ENCODE assay signal across 8 cellular contexts in the genomic region with DNA sequence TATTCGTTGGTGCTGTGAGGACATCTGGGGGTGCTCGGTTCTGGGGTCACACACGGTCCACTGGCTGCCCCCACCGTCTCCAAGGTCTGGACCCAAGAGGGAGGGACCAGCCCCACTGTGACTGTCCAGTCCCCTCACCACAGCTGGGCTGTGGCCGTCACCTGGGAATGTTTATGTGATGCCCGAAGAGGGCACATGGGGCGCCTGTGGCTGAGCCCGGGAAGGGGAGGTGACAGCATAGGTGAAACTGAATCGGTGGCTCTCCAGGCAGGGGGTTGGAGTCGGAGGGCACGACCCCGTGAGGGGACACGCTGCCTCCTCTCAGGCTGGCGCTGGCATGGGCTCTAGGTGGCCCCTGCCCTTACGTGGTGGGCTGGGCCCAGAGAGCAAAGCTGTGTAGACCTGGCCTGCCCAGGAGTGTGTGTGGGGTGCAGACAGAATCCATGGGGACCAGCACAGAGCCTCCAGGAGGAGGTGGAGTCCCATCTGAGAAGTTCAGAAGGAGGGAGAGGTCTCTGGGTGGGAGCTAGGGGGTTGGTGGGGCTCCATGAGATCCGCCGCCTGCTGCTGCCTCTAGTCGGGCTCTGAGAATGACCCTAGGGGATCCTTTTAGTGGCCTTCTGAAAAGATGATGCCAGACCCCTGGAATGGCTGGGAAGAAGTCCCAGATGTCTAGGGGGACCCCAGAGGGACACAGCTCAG. TPM values are rescaled to one million over a fixed set of nuclear protein-coding genes. Genes with fewer than 3 reads are reported as not detected.
DNase-seq lines count a peak whose midpoint lies in the region; ATAC-seq, FAIRE-seq and TF ChIP-seq lines count a peak whose summit lies in the region.

No MANE protein-coding gene starts in this region.

- no peak for DNase-seq in AG04450 (ENCODE audit: low read depth, low spot score)
- DNase-seq in PC-9, result peak in 1 of 2 experiments; percentile 37
- no peak for DNase-seq in H1 (ENCODE audit: low read depth in 1 of 2, low spot score in 2 of 2)
- no peak for DNase-seq in natural killer cell treated with Interleukin-12 subunit alpha and Interleukin-12 subunit beta and Interleukin-15 and Interleukin-18, amount 100 ng/mL, for 72 hours (ENCODE audit: low spot score)
- DNase-seq in NCI-H748 (lab: John Stamatoyannopoulos, UW; ENCODE audit: unreplicated experiment), result no peak
- DNase-seq in NCI-H1436 (lab: John Stamatoyannopoulos, UW), result no peak
- DNase-seq in activated CD8-positive, alpha-beta memory T cell treated with anti-CD3 and anti-CD28 coated beads, Interleukin-2, amount 10 ng/mL, durations not matched to agents 7 days and 5 days, result no peak
- DNase-seq in NCI-H510A treated with DMSO at 0.1 percent for 48 hours (lab: John Stamatoyannopoulos, UW), result no peak

- no peak overlapping the region for H2BK5ac ChIP-seq in H1 (ENCODE audit: low read depth, low read length)

- TF ChIP-seq POLR2A in H1 (IDR thresholded peaks at IDR 0.05; ENCODE audit: control extremely low read depth in 1 of 2, low read depth in 2 of 2, low read length in 2 of 2), result no peak

- H2BK12ac ChIP-seq in H1 (ENCODE audit: low read depth, low read length), result no peak overlapping the region

- peaks cover 8 to 11% of the 10 kb centered on the region in 2 donors for H3K4me1 Mint-ChIP-seq in natural killer cell treated with Interleukin-12 subunit alpha and Interleukin-12 subunit beta and Interleukin-15 and Interleukin-18, amount 100 ng/mL, for 72 hours (ENCODE audit: low read depth in 2 of 2)
- peaks cover 9% of the 10 kb centered on the region for H3K4me1 Mint-ChIP-seq in activated CD8-positive, alpha-beta memory T cell treated with anti-CD3 and anti-CD28 coated beads, Interleukin-2, amount 10 ng/mL, durations not matched to agents 7 days and 5 days

- H4K91ac ChIP-seq in H1 (replicated peaks; ENCODE audit: insufficient read length, low read length), result peak overlapping the region; percentile 40

- H2AFZ ChIP-seq in PC-9 (no peak overlapping the region), H1 (ENCODE audit: low read length) (no peak overlapping the region)

- H3K36me3 ChIP-seq in PC-9 (ENCODE audit: low read depth) (no peaks in the 10 kb centered on the region), H1 (ENCODE audit: control insufficient read depth in 2 of 4, insufficient read depth in 4 of 4, low read length in 3 of 4) (no peaks in the 10 kb centered on the region)

- H3K18ac ChIP-seq in H1 (ENCODE audit: extremely low read depth, low read length), result no peak overlapping the region

- H3K23ac ChIP-seq in H1 (ENCODE audit: insufficient read length), result no peak overlapping the region

- peak overlapping the region; percentile 75; the same call in 1 of the 2 replicates for H2AK5ac ChIP-seq in H1 (ENCODE audit: low read depth, low read length)

- H3K79me2 ChIP-seq in PC-9 (ENCODE audit: low read depth) (no peaks in the 10 kb centered on the region), H1 (ENCODE audit: control insufficient read depth in 1 of 2, insufficient read depth in 2 of 2, low read length in 2 of 2) (peaks cover 0 to 5% of the 10 kb centered on the region in 2 experiments; a peak in 1 of 4 replicates)

- H3K4me3 ChIP-seq in AG04450 (ENCODE audit: low read depth, low read length) (peak overlapping the region; percentile 68), PC-9 (no peak overlapping the region), H1 (ENCODE audit: extremely low read depth in 1 of 4, insufficient read depth in 2 of 4, low read depth in 3 of 4, low read length in 4 of 4) (peak overlapping the region in 1 of 4 experiments; percentile 83; a peak in 2 of 8 replicates)

- peaks cover 12% of the 10 kb centered on the region for H3K9me3 ChIP-seq in AG04450 (ENCODE audit: control insufficient read depth, insufficient read depth, low read length)
- H3K9me3 ChIP-seq in PC-9 (ENCODE audit: insufficient read depth, low read depth), result peaks cover 6% of the 10 kb centered on the region; the same call in 1 of the 2 replicates
- H3K9me3 ChIP-seq in H1 (ENCODE audit: insufficient read depth in 2 of 2, low read depth in 1 of 2, low read length in 1 of 2), result 0 out of 4 replicates have a peak, but pooled peaks cover 0 to 4% of the 10 kb centered on the region in 2 experiments

- no peak overlapping the region; the same call in 1 of the 2 replicates for H2BK15ac ChIP-seq in H1 (ENCODE audit: low read length)

- TSS peak; percentile 60 for BruUV-seq in PC-9 (replicated peaks; lab: Mats Ljungman, UMichigan)

- no peak overlapping the region for H3K14ac ChIP-seq in H1 (ENCODE audit: insufficient read length)

- peak overlapping the region; percentile 73 for H3K4me2 ChIP-seq in PC-9
- peak overlapping the region in 1 of 2 experiments; percentile 58; a peak in 2 of 4 replicates for H3K4me2 ChIP-seq in H1 (ENCODE audit: insufficient read depth in 1 of 2, low read depth in 2 of 2, low read length in 2 of 2)

- POLR2A ChIA-PET in AG04450 (lab: Yijun Ruan, JAX) (interaction anchor here (0.8 to 1.1 kb wide), 2 partner anchors 10 to 46 kb away, joined by 3 to 17 read pairs; no protein-coding TSS in a partner anchor), PC-9 (lab: Charles Lee; ENCODE audit: unreplicated experiment) (interaction anchor here (1.0 kb wide), 1 partner anchor 20 kb away, joined by 3 read pairs; no protein-coding TSS in a partner anchor), H1 (lab: Charles Lee; ENCODE audit: partially characterized antibody) (interaction anchor here (1.3 to 3.5 kb wide), 5 partner anchors 10 to 53 kb away, joined by 3 to 22 read pairs (median 5); no protein-coding TSS in a partner anchor)

- H3K27ac Mint-ChIP-seq in natural killer cell treated with Interleukin-12 subunit alpha and Interleukin-12 subunit beta and Interleukin-15 and Interleukin-18, amount 100 ng/mL, for 72 hours, result no peak overlapping the region
- no peak overlapping the region for H3K27ac Mint-ChIP-seq in activated CD8-positive, alpha-beta memory T cell treated with anti-CD3 and anti-CD28 coated beads, Interleukin-2, amount 10 ng/mL, durations not matched to agents 7 days and 5 days

- 82% methylated on average over 18 of the region's 18 CpGs; no CpG with 5 or more reads in 1 of the 2 experiments for WGBS in H1 (ENCODE audit: extremely low coverage in 1 of 2, insufficient coverage in 1 of 2, insufficient read length in 1 of 2, insufficient replicate concordance in 2 of 2, low coverage in 1 of 2, low lambda C conversion rate in 2 of 2, missing lambda C conversion rate in 1 of 2), 2 experiments

- H3K23me2 ChIP-seq in H1 (ENCODE audit: low read depth, low read length), result peaks cover 8% of the 10 kb centered on the region; the same call in 1 of the 2 replicates

- H4K8ac ChIP-seq in H1 (ENCODE audit: extremely low read depth, insufficient read depth, low read length), result peak overlapping the region; percentile 65

- TF ChIP-seq RAD21 in H1 (IDR thresholded peaks at IDR 0.05 in 1 of 2, conservative IDR thresholded peaks at IDR 0.05 in 1 of 2; ENCODE audit: low read depth in 2 of 2, low read length in 2 of 2), result no peak

- H3K4me1 ChIP-seq in PC-9 (replicated peaks; ENCODE audit: insufficient read depth) (peaks cover 23% of the 10 kb centered on the region), H1 (replicated peaks in 1 of 4; ENCODE audit: control insufficient read depth in 3 of 4, insufficient read depth in 4 of 4, low read length in 3 of 4) (peaks cover 0 to 10% (median 3%) of the 10 kb centered on the region in 4 experiments; a peak in 4 of 7 replicates)

- H3K9me3 Mint-ChIP-seq in natural killer cell treated with Interleukin-12 subunit alpha and Interleukin-12 subunit beta and Interleukin-15 and Interleukin-18, amount 100 ng/mL, for 72 hours, result no peaks in the 10 kb centered on the region
- H3K9me3 Mint-ChIP-seq in activated CD8-positive, alpha-beta memory T cell treated with anti-CD3 and anti-CD28 coated beads, Interleukin-2, amount 10 ng/mL, durations not matched to agents 7 days and 5 days (ENCODE audit: low read depth), result no peaks in the 10 kb centered on the region

- H3K4me3 Mint-ChIP-seq in natural killer cell treated with Interleukin-12 subunit alpha and Interleukin-12 subunit beta and Interleukin-15 and Interleukin-18, amount 100 ng/mL, for 72 hours, result peak overlapping the region; percentile 65
- H3K4me3 Mint-ChIP-seq in activated CD8-positive, alpha-beta memory T cell treated with anti-CD3 and anti-CD28 coated beads, Interleukin-2, amount 10 ng/mL, durations not matched to agents 7 days and 5 days, result no peak overlapping the region

- H3K9ac ChIP-seq in H1 (replicated peaks in 1 of 4; ENCODE audit: extremely low read depth in 1 of 4, low read depth in 3 of 4, low read length in 3 of 4), result no peak overlapping the region

- no peaks in the 10 kb centered on the region for H3K36me3 Mint-ChIP-seq in natural killer cell treated with Interleukin-12 subunit alpha and Interleukin-12 subunit beta and Interleukin-15 and Interleukin-18, amount 100 ng/mL, for 72 hours
- peaks cover 4% of the 10 kb centered on the region for H3K36me3 Mint-ChIP-seq in activated CD8-positive, alpha-beta memory T cell treated with anti-CD3 and anti-CD28 coated beads, Interleukin-2, amount 10 ng/mL, durations not matched to agents 7 days and 5 days

- FAIRE-seq in H1 (lab: Jason Lieb, UNC), result no peak

- CTCF ChIA-PET in AG04450 (lab: Charles Lee) (no interaction called here), PC-9 (lab: Charles Lee) (interaction anchor here (0.6 kb wide), 1 partner anchor 38 kb away, joined by 5 read pairs; no protein-coding TSS in a partner anchor), H1 (lab: Charles Lee; ENCODE audit: partially characterized antibody) (interaction anchor here (0.8 to 0.9 kb wide), 2 partner anchors 28 to 38 kb away, joined by 3 to 4 read pairs; no protein-coding TSS in a partner anchor)
- CTCF ChIA-PET in activated CD8-positive, alpha-beta memory T cell treated with anti-CD3 and anti-CD28 coated beads, Interleukin-2, amount 10 ng/mL, durations not matched to agents 7 days and 5 days (lab: Charles Lee), result no interaction called here

- no peak overlapping the region for H2BK20ac ChIP-seq in H1 (ENCODE audit: low read length)

- H3K56ac ChIP-seq in H1 (replicated peaks; ENCODE audit: insufficient read length, low read depth, low read length), result no peak overlapping the region

- H3K4ac ChIP-seq in H1 (replicated peaks; ENCODE audit: insufficient read length, low read depth, low read length), result no peak overlapping the region

- H4K20me1 ChIP-seq in PC-9 (ENCODE audit: insufficient read depth) (peaks cover 20% of the 10 kb centered on the region; the same call in 1 of the 2 replicates), H1 (replicated peaks in 1 of 2; ENCODE audit: control insufficient read depth in 1 of 2, insufficient read depth in 2 of 2, low read length in 2 of 2) (peaks cover 6 to 18% of the 10 kb centered on the region in 2 experiments)

- H3K79me1 ChIP-seq in H1 (ENCODE audit: low read depth, low read length), result peaks cover 5% of the 10 kb centered on the region

- ATAC-seq in natural killer cell treated with Interleukin-12 subunit alpha and Interleukin-12 subunit beta and Interleukin-15 and Interleukin-18, amount 100 ng/mL, for 72 hours, result no peak
- no peak for ATAC-seq in activated CD8-positive, alpha-beta memory T cell treated with anti-CD3 and anti-CD28 coated beads, Interleukin-2, amount 10 ng/mL, durations not matched to agents 7 days and 5 days

- H3K9me2 ChIP-seq in PC-9 (ENCODE audit: insufficient read depth), result no peaks in the 10 kb centered on the region

- TF ChIP-seq EP300 in H1 (IDR thresholded peaks at IDR 0.05; ENCODE audit: borderline replicate concordance in 1 of 2, low read depth in 2 of 2, low read length in 2 of 2), result no peak

- H2BK120ac ChIP-seq in H1 (replicated peaks; ENCODE audit: low read depth, low read length), result no peak overlapping the region

- 0 out of 2 replicates have a peak, but pooled peaks cover 4% of the 10 kb centered on the region for H3F3A ChIP-seq in PC-9 (ENCODE audit: insufficient read depth, low read depth)

- H3K27me3 ChIP-seq in AG04450 (ENCODE audit: control insufficient read depth, insufficient read depth, low read length) (no peaks in the 10 kb centered on the region), PC-9 (ENCODE audit: insufficient read depth, low read depth) (no peaks in the 10 kb centered on the region), H1 (replicated peaks in 1 of 4; ENCODE audit: control insufficient read depth in 3 of 4, extremely low read depth in 1 of 4, insufficient read depth in 3 of 4, low read length in 3 of 4) (no peaks in the 10 kb centered on the region; a peak in 1 of 7 replicates)

- H4K5ac ChIP-seq in H1 (ENCODE audit: insufficient read length, low read depth, low read length), result no peak overlapping the region

- no peak for TF ChIP-seq CTCF in AG04450 (IDR thresholded peaks at IDR 0.05; ENCODE audit: low read depth, low read length)
- TF ChIP-seq CTCF in PC-9 (conservative IDR thresholded peaks at IDR 0.05), result no peak
- TF ChIP-seq CTCF in H1 (IDR thresholded peaks at IDR 0.05; ENCODE audit: control extremely low read depth in 1 of 3, insufficient read depth in 1 of 3, low read depth in 1 of 3, low read length in 3 of 3), result no peak

- intact Hi-C loops in PC-9 (cut with micrococcal nuclease; ENCODE audit: unreplicated experiment), result loop anchor here (5.0 kb wide), 3 partner anchors 37 to 322 kb away; a partner anchor contains a TSS

- H3K27me3 Mint-ChIP-seq in natural killer cell treated with Interleukin-12 subunit alpha and Interleukin-12 subunit beta and Interleukin-15 and Interleukin-18, amount 100 ng/mL, for 72 hours, result peaks cover 11 to 18% of the 10 kb centered on the region in 2 donors
- peaks cover 38% of the 10 kb centered on the region for H3K27me3 Mint-ChIP-seq in activated CD8-positive, alpha-beta memory T cell treated with anti-CD3 and anti-CD28 coated beads, Interleukin-2, amount 10 ng/mL, durations not matched to agents 7 days and 5 days

- no peak overlapping the region for H3K27ac ChIP-seq in AG04450 (ENCODE audit: low read depth, low read length)
- no peak overlapping the region for H3K27ac ChIP-seq in PC-9
- H3K27ac ChIP-seq in H1 (ENCODE audit: low read depth, low read length), result no peak overlapping the region

RNA-seq across cellular contexts. Expression of a gene that starts 1.8 kb away (rescaled TPM):
- polyA plus RNA-seq in AG04450 (2011; rRNA removed), result 18.6 and 28.0 TPM in 2 replicates
- polyA minus RNA-seq in AG04450 (2011; rRNA and poly(A)+ RNA removed), result 18.2 and 19.4 TPM in 2 replicates
- total RNA-seq in PC-9 (2021), result 72.8 and 107 TPM in 2 replicates
- total RNA-seq in H1 (2021; fragmentation: NEBNext Ultra II Directional; extraction: Animal tissue kit (Norgen Biotek cat#: 25700)), result 33.7 and 34.7 TPM in 2 replicates
- polyA plus RNA-seq in H1 (2011; rRNA removed), result 37.6 and 47.9 TPM in 2 replicates
- polyA plus RNA-seq in H1 (2011; cell fraction: cytosol; rRNA removed), result 33.5 TPM
- polyA plus RNA-seq in H1 (2011; cell fraction: nucleus; rRNA removed), result 50.2 TPM
- polyA plus RNA-seq in H1 (2012, experiment 1 of 2), result 18.3 to 27.4 TPM (median 25.2 TPM) in 4 replicates
- 30.5 TPM for polyA plus RNA-seq in H1 (2012, experiment 2 of 2)
- 25.1 TPM for polyA plus RNA-seq in H1 (2013, experiment 1 of 2)
- polyA plus RNA-seq in H1 (2013, experiment 2 of 2), result 24.1 TPM
- polyA minus RNA-seq in H1 (2011; rRNA and poly(A)+ RNA removed), result 14.2 and 14.4 TPM in 2 replicates
- polyA minus RNA-seq in H1 (2011; cell fraction: cytosol; rRNA and poly(A)+ RNA removed), result 13.2 TPM
- 12.3 TPM for polyA minus RNA-seq in H1 (2011; cell fraction: nucleus; rRNA and poly(A)+ RNA removed)
- total RNA-seq in natural killer cell treated with Interleukin-12 subunit alpha and Interleukin-12 subunit beta and Interleukin-15 and Interleukin-18, amount 100 ng/mL, for 72 hours, result 1 to 10 TPM; 1.0 to 2.2 TPM
- not detected for total RNA-seq in activated CD8-positive, alpha-beta memory T cell treated with anti-CD3 and anti-CD28 coated beads, Interleukin-2, amount 10 ng/mL, durations not matched to agents 7 days and 5 days

RNA-seq across cellular contexts. Expression of a gene that starts 51.9 kb away (rescaled TPM):
- polyA plus RNA-seq in AG04450 (2011; rRNA removed) (216 and 302 TPM in 2 replicates), H1 (2011; rRNA removed) (546 and 743 TPM in 2 replicates)
- 247 and 292 TPM in 2 replicates for polyA minus RNA-seq in AG04450 (2011; rRNA and poly(A)+ RNA removed)
- total RNA-seq in PC-9 (2021), result 201 and 268 TPM in 2 replicates
- total RNA-seq in H1 (2021; fragmentation: NEBNext Ultra II Directional; extraction: Animal tissue kit (Norgen Biotek cat#: 25700)), result 159 and 162 TPM in 2 replicates
- 422 TPM for polyA plus RNA-seq in H1 (2011; cell fraction: cytosol; rRNA removed)
- polyA plus RNA-seq in H1 (2011; cell fraction: nucleus; rRNA removed), result 1,385 TPM
- 179 to 242 TPM (median 225 TPM) in 4 replicates for polyA plus RNA-seq in H1 (2012, experiment 1 of 2)
- 236 TPM for polyA plus RNA-seq in H1 (2012, experiment 2 of 2)
- polyA plus RNA-seq in H1 (2013, experiment 1 of 2), result 117 TPM
- 108 TPM for polyA plus RNA-seq in H1 (2013, experiment 2 of 2)
- polyA minus RNA-seq in H1 (2011; rRNA and poly(A)+ RNA removed), result 256 and 338 TPM in 2 replicates
- 108 TPM for polyA minus RNA-seq in H1 (2011; cell fraction: cytosol; rRNA and poly(A)+ RNA removed)
- 190 TPM for polyA minus RNA-seq in H1 (2011; cell fraction: nucleus; rRNA and poly(A)+ RNA removed)
- total RNA-seq in natural killer cell treated with Interleukin-12 subunit alpha and Interleukin-12 subunit beta and Interleukin-15 and Interleukin-18, amount 100 ng/mL, for 72 hours, result 100 to 1,000 TPM; 110 to 169 TPM
- total RNA-seq in activated CD8-positive, alpha-beta memory T cell treated with anti-CD3 and anti-CD28 coated beads, Interleukin-2, amount 10 ng/mL, durations not matched to agents 7 days and 5 days, result 100 to 1,000 TPM; 108 to 130 TPM

Comparison
In these comparisons a context has a peak if more than half of its experiments do, and no peak if none do; other contexts are left out.
1. RNA of a gene that starts 1.8 kb away (total RNA-seq): 72.8 to 107 TPM in PC-9 and 33.7 to 34.7 TPM in H1; 1.0 to 2.2 TPM in natural killer cell treated with Interleukin-12 subunit alpha and Interleukin-12 subunit beta and Interleukin-15 and Interleukin-18, amount 100 ng/mL, for 72 hours and not detected in activated CD8-positive, alpha-beta memory T cell treated with anti-CD3 and anti-CD28 coated beads, Interleukin-2, amount 10 ng/mL, durations not matched to agents 7 days and 5 days; every median in the first group is over 10 times any median in the second.
2. CTCF ChIA-PET loops: an anchor here in PC-9 (0.6 kb wide) and H1 (0.8 to 0.9 kb wide); none called in AG04450 and activated CD8-positive, alpha-beta memory T cell treated with anti-CD3 and anti-CD28 coated beads, Interleukin-2, amount 10 ng/mL, durations not matched to agents 7 days and 5 days.